ENCODE assay signal across 17 cellular contexts in the genomic region with DNA sequence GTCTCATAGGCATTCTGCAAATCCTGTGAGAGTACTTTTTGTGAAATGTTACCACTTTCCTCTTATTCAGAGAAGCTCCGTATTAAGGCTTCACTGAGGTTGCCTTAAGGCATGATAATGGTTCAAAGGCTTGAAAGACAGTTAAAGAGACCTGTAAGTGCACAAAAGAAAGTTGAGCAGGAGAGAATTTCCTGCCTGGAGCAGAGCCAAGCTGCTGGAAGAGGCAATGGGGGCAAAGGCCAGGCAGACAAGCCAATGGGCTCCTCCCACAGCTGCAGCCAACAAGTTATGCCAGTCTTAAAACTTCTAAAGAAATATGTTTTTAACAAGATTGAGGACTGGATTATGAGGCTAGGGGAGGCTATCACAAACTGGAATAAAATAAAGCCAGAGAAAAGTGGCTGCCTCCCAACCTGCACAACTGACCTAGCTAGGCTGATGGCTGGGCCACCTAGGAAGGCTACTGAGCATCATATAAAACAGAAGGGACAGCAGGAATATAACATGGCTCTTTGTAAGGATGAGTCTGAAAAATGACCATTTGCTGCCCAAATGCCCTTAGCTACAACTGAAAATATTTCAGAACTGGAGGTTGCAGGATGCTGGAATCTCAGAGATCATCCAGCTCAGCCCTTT. TPM values are rescaled to one million over a fixed set of nuclear protein-coding genes. Genes with fewer than 3 reads are reported as not detected.
DNase-seq lines count a peak whose midpoint lies in the region; ATAC-seq and TF ChIP-seq lines count a peak whose summit lies in the region.
"Had no signal": no experiment of that assay in that cellular context is flagged by ENCODE, and none has a peak within 500 bp of the region (broad histone marks: within the 10 kb centered on the region; RNA-seq: fewer than 3 reads in every experiment).

No MANE protein-coding gene starts in this region.

- no peaks in the 10 kb centered on the region for H3K36me3 Mint-ChIP-seq in neural crest cell (ENCODE audit: low read depth)

- H3K4me2 ChIP-seq in PC-3 (ENCODE audit: low read length), result peak overlapping the region; percentile 85

- H3K4me3 Mint-ChIP-seq in neural crest cell, result no peak overlapping the region

- POLR2A ChIA-PET in PC-3 (lab: Charles Lee; ENCODE audit: unreplicated experiment), result interaction anchor here (0.6 kb wide), 1 partner anchor 172 kb away, joined by 4 read pairs; no protein-coding TSS in a partner anchor

- H3K79me2 ChIP-seq in PC-3 (ENCODE audit: low read length), result peaks cover 18% of the 10 kb centered on the region

- H3K4me3 ChIP-seq in PC-3 (ENCODE audit: low read length) (peak overlapping the region; percentile 62), epithelial cell of esophagus (ENCODE audit: low read length) (peak overlapping the region; percentile 53), esophagus squamous epithelium (no peak overlapping the region), right atrium auricular region (no peak overlapping the region)
- H3K4me3 ChIP-seq: GM12878, psoas muscle had no signal

- ATAC-seq in PC-3, result 0 out of 2 replicates have a peak, but pooled peaks have one; percentile 6
- ATAC-seq: activated CD4-positive, CD25-positive, alpha-beta regulatory T cell treated with anti-CD3 and anti-CD28 coated beads, Interleukin-2, amount 50 U/mL, for 24 hours; GM12878; psoas muscle had no signal

- H3K27me3 Mint-ChIP-seq in neural crest cell (ENCODE audit: low read depth), result peaks cover 17% of the 10 kb centered on the region

- H3K27me3 ChIP-seq in PC-3 (ENCODE audit: low read length) (no peaks in the 10 kb centered on the region), esophagus squamous epithelium (no peaks in the 10 kb centered on the region), right atrium auricular region (no peaks in the 10 kb centered on the region)

- peaks cover 9% of the 10 kb centered on the region for H3K36me3 ChIP-seq in PC-3 (ENCODE audit: low read depth, low read length)
- no peaks in the 10 kb centered on the region for H3K36me3 ChIP-seq in esophagus squamous epithelium
- no peaks in the 10 kb centered on the region for H3K36me3 ChIP-seq in right atrium auricular region

- CTCF ChIA-PET in PC-3 (lab: Charles Lee), result no interaction called here

- 29 to 75% methylated on average over 1 of the region's 1 CpG for WGBS in esophagus squamous epithelium, 2 donors

- H4K20me1 ChIP-seq in PC-3 (ENCODE audit: low read length), result no peaks in the 10 kb centered on the region

- no peak overlapping the region for H2AFZ ChIP-seq in PC-3 (ENCODE audit: low read length)

- H3K9me3 ChIP-seq in PC-3 (ENCODE audit: low read length) (no peaks in the 10 kb centered on the region), esophagus squamous epithelium (no peaks in the 10 kb centered on the region), right atrium auricular region (no peaks in the 10 kb centered on the region)
- H3K9me3 ChIP-seq: psoas muscle had no signal

- H3K27ac ChIP-seq in PC-3 (ENCODE audit: low read length) (peak overlapping the region; percentile 96), esophagus squamous epithelium (no peak overlapping the region), right atrium auricular region (no peak overlapping the region)
- H3K27ac ChIP-seq: psoas muscle had no signal

- no peak for TF ChIP-seq POLR2A in esophagus squamous epithelium (IDR thresholded peaks at IDR 0.05)

- H3K9me3 Mint-ChIP-seq in neural crest cell, result no peaks in the 10 kb centered on the region

- peaks cover 39% of the 10 kb centered on the region for H3K4me1 ChIP-seq in PC-3 (ENCODE audit: insufficient read depth, low read length)
- H3K4me1 ChIP-seq in esophagus squamous epithelium, result peaks cover 8 to 48% (median 12%) of the 10 kb centered on the region in 3 donors
- H3K4me1 ChIP-seq in right atrium auricular region, result no peaks in the 10 kb centered on the region

- no peak for TF ChIP-seq CTCF in PC-3 (conservative IDR thresholded peaks at IDR 0.05; ENCODE audit: low read depth, low read length)
- no peak for TF ChIP-seq CTCF in epithelial cell of esophagus (IDR thresholded peaks at IDR 0.05; ENCODE audit: insufficient read depth, low read depth, low read length, missing control alignments)
- TF ChIP-seq CTCF in neural crest cell (conservative IDR thresholded peaks at IDR 0.05), result no peak
- TF ChIP-seq CTCF in esophagus squamous epithelium (IDR thresholded peaks at IDR 0.05), result no peak
- no peak for TF ChIP-seq CTCF in right atrium auricular region (IDR thresholded peaks at IDR 0.05)

- intact Hi-C loops in PC-3 (cut with micrococcal nuclease), result loop anchor here (1.0 kb wide), 1 partner anchor 70 kb away; a partner anchor contains a TSS
- intact Hi-C loops in esophagus squamous epithelium (cut with DNase I), result no loop called here

- H3K27ac Mint-ChIP-seq in neural crest cell (ENCODE audit: unreplicated experiment), result peak overlapping the region; percentile 27

- peaks cover 5% of the 10 kb centered on the region for H3K4me1 Mint-ChIP-seq in neural crest cell

- H3F3A ChIP-seq in PC-3 (ENCODE audit: low read length, unreplicated experiment), result peaks cover 7% of the 10 kb centered on the region

- DNase-seq in Daoy (ENCODE audit: low read depth) (peak; percentile 59), PC-3 (peak; percentile 75), epithelial cell of esophagus (ENCODE audit: low read depth) (peak; percentile 41), neural crest cell (ENCODE audit: low read depth, low spot score) (no peak), NCI-H1092 (lab: John Stamatoyannopoulos, UW) (no peak), esophagus squamous epithelium (lab: John Stamatoyannopoulos, UW) (no peak), globus pallidus (ENCODE audit: low spot score) (no peak), right atrium auricular region (ENCODE audit: low spot score) (no peak)
- DNase-seq: AML-193; DMS79 treated with DMSO at 0.1 percent for 48 hours; MM.1S; NCI-H345; psoas muscle; stimulated activated CD4-positive, alpha-beta T cell treated with anti-CD3 and anti-CD28 coated beads, Interleukin-1b, Interleukin-23, amount 100 ng/mL, for 48 hours had no signal

- H3K9me2 ChIP-seq in PC-3 (replicated peaks; ENCODE audit: low read length), result no peaks in the 10 kb centered on the region

- 0 out of 2 replicates have a peak overlapping the region, but pooled peaks have one; percentile 88 for H3K9ac ChIP-seq in PC-3 (ENCODE audit: low read length)

- no TSS peak for BruUV-seq in PC-3 (replicated peaks; lab: Mats Ljungman, UMichigan)

RNA-seq across cellular contexts. Expression of a gene that starts 2.1 kb away (rescaled TPM):
- total RNA-seq in Daoy (2014; rRNA removed; shearing (Covaris generic)), result 12.4 and 13.5 TPM in 2 replicates
- total RNA-seq in PC-3 (2014; rRNA removed), result 48.4 and 67.5 TPM in 2 replicates
- total RNA-seq in neural crest cell, result not detected in 2 replicates
- 10 to 100 TPM in 1 of 4 donors, 1 to 10 TPM in 3; 1.3 to 16.5 (median 4.4) TPM for total RNA-seq in esophagus squamous epithelium
- 1 to 10 TPM; 1.0 to 2.6 TPM for total RNA-seq in right atrium auricular region
- total RNA-seq: dermis microvascular lymphatic vessel endothelial cell had no signal

RNA-seq across cellular contexts. Expression of a gene that starts 50.2 kb away (rescaled TPM):
- 26.0 and 29.8 TPM in 2 replicates for total RNA-seq in Daoy (2014; rRNA removed; shearing (Covaris generic))
- total RNA-seq in PC-3 (2014; rRNA removed), result 0.11 TPM in 1 of 2 replicates, not detected in the other
- not detected in 2 replicates for total RNA-seq in neural crest cell
- 10 to 100 TPM in 1 of 4 donors, 1 to 10 TPM in 2, under 1 TPM in 1; 0.53 to 37.4 (median 4.3) TPM for total RNA-seq in esophagus squamous epithelium
- not detected for total RNA-seq in right atrium auricular region
- total RNA-seq: dermis microvascular lymphatic vessel endothelial cell had no signal

Comparison
In these comparisons a context has a peak if more than half of its experiments do, and no peak if none do; other contexts are left out.
1. DNase-seq: peak in Daoy (single experiment), PC-3 (single experiment) and epithelial cell of esophagus (single experiment); none in neural crest cell (single experiment), NCI-H1092 (single experiment), esophagus squamous epithelium (single experiment), globus pallidus (single experiment) and right atrium auricular region (single experiment).
2. H3K4me3 ChIP-seq: peak in PC-3 (single experiment) and epithelial cell of esophagus (single experiment); none in esophagus squamous epithelium (0 of 4) and right atrium auricular region (0 of 2).